In genomic region chr15:92924216-92924615, GRCh38 we compare ENCODE assay signal across 12 cellular contexts. TPM values are rescaled to one million over a fixed set of nuclear protein-coding genes. Genes with fewer than 3 reads are reported as not detected.
DNase-seq lines count a peak whose midpoint lies in the region; ATAC-seq and TF ChIP-seq lines count a peak whose summit lies in the region.
"Had no signal": no experiment of that assay in that cellular context is flagged by ENCODE, and none has a peak within 500 bp of the region (broad histone marks: within the 10 kb centered on the region; RNA-seq: fewer than 3 reads in every experiment).

No MANE protein-coding gene starts in this region.

- TF ChIP-seq EP300 in transverse colon (IDR thresholded peaks at IDR 0.05; ENCODE audit: low read depth) = no peak

- H3K27ac ChIP-seq in right atrium auricular region (peak overlapping the region in 1 of 2 donors; percentile 39), transverse colon (peak overlapping the region; percentile 22 to 67 (median 60))
- no peak overlapping the region for H3K27ac ChIP-seq in naive thymus-derived CD4-positive, alpha-beta T cell (ENCODE audit: low read depth, low read length)
- H3K27ac ChIP-seq: upper lobe of right lung had no signal

- no peak overlapping the region for H3K4me3 ChIP-seq in right atrium auricular region
- no peak overlapping the region for H3K4me3 ChIP-seq in naive thymus-derived CD4-positive, alpha-beta T cell (ENCODE audit: low read length)
- no peak overlapping the region for H3K4me3 ChIP-seq in transverse colon
- H3K4me3 ChIP-seq: upper lobe of right lung had no signal

- H3K27me3 ChIP-seq in right atrium auricular region = no peaks in the 10 kb centered on the region
- H3K27me3 ChIP-seq in naive thymus-derived CD4-positive, alpha-beta T cell (ENCODE audit: control insufficient read depth in 2 of 2, insufficient read depth in 2 of 2, low read length in 2 of 2) = no peaks in the 10 kb centered on the region
- H3K27me3 ChIP-seq in transverse colon = no peaks in the 10 kb centered on the region
- H3K27me3 ChIP-seq: BE2C, upper lobe of right lung had no signal

- H3K4me1 Mint-ChIP-seq in chondrocyte (ENCODE audit: low read depth) = peaks cover 60% of the 10 kb centered on the region
- H3K4me1 Mint-ChIP-seq in naive thymus-derived CD4-positive, alpha-beta T cell = peaks cover 46 to 97% (median 90%) of the 10 kb centered on the region in 7 donors

- WGBS in transverse colon (ENCODE audit: low coverage in 1 of 2), 2 donors = 54 to 71% methylated on average over 6 to 7 of the region's 7 CpGs

- in situ Hi-C loops in transverse colon (cut with MboI; ENCODE audit: low pct_ligation_motif_present in 1 of 4, low pct_unique_long_range_greater_than_20kb in 1 of 4, low sequenced_read_pairs in 3 of 4) = loop anchor here in 1 of 4 donors (10.0 kb wide), 1 partner anchor 129 kb away; no protein-coding TSS in a partner anchor

- H3K4me1 ChIP-seq in right atrium auricular region (peaks cover 0 to 43% of the 10 kb centered on the region in 2 donors), transverse colon (peaks cover 47 to 82% (median 59%) of the 10 kb centered on the region in 4 donors)
- peaks cover 35 to 39% of the 10 kb centered on the region in 2 donors for H3K4me1 ChIP-seq in naive thymus-derived CD4-positive, alpha-beta T cell (ENCODE audit: control insufficient read depth in 2 of 2, insufficient read depth in 2 of 2, low read length in 2 of 2)

- DNase-seq in Right ventricle myocardium superior (no peak), right atrium auricular region (ENCODE audit: low spot score) (no peak), chondrocyte (ENCODE audit: low spot score) (no peak), transverse colon (no peak), omental fat pad (ENCODE audit: low spot score) (no peak), NCI-H2196 treated with DMSO at 0.1 percent for 48 hours (lab: John Stamatoyannopoulos, UW; ENCODE audit: unreplicated experiment) (no peak), SKM-1 (lab: John Stamatoyannopoulos, UW; ENCODE audit: unreplicated experiment) (no peak)
- no peak for DNase-seq in naive thymus-derived CD4-positive, alpha-beta T cell
- DNase-seq: BE2C; NCI-H1105; stimulated activated CD4-positive, alpha-beta T cell treated with anti-CD3 and anti-CD28 coated beads, Interleukin-4, amount 100 ng/mL, for 1 hour; upper lobe of right lung had no signal

- TF ChIP-seq POLR2A in transverse colon (IDR thresholded peaks at IDR 0.05) = no peak

- H3K9me3 Mint-ChIP-seq in chondrocyte (ENCODE audit: low read depth) = no peaks in the 10 kb centered on the region
- H3K9me3 Mint-ChIP-seq in naive thymus-derived CD4-positive, alpha-beta T cell = no peaks in the 10 kb centered on the region

- H3K9me3 ChIP-seq in right atrium auricular region (no peaks in the 10 kb centered on the region), transverse colon (no peaks in the 10 kb centered on the region)
- H3K9me3 ChIP-seq in naive thymus-derived CD4-positive, alpha-beta T cell (ENCODE audit: control insufficient read depth in 2 of 3, low read length in 3 of 3) = no peaks in the 10 kb centered on the region
- H3K9me3 ChIP-seq: BE2C, upper lobe of right lung had no signal

- H3K36me3 ChIP-seq in right atrium auricular region (peaks cover 50% of the 10 kb centered on the region), transverse colon (peaks cover 0 to 33% (median 12%) of the 10 kb centered on the region in 4 donors)
- peaks cover 22 to 52% (median 31%) of the 10 kb centered on the region in 3 experiments for H3K36me3 ChIP-seq in naive thymus-derived CD4-positive, alpha-beta T cell (ENCODE audit: control insufficient read depth in 2 of 3, insufficient read depth in 3 of 3, low read length in 3 of 3)

- no peak overlapping the region for H3K4me3 Mint-ChIP-seq in chondrocyte (ENCODE audit: unreplicated experiment)
- peak overlapping the region in 8 of 10 donors; percentile 2 to 72 (median 44) for H3K4me3 Mint-ChIP-seq in naive thymus-derived CD4-positive, alpha-beta T cell

- intact Hi-C loops in Right ventricle myocardium superior (cut with DNase I) (no loop called here), transverse colon (cut with DNase I; ENCODE audit: low total_unique reads) (loop anchor here (5.0 kb wide), 2 partner anchors 122 to 297 kb away; no protein-coding TSS in a partner anchor)
- intact Hi-C loops in naive thymus-derived CD4-positive, alpha-beta T cell (cut with micrococcal nuclease) = loop anchor here in 1 of 2 donors (2.0 kb wide), 1 partner anchor 41 kb away; no protein-coding TSS in a partner anchor

- H3K27me3 Mint-ChIP-seq in chondrocyte (ENCODE audit: low read depth) = no peaks in the 10 kb centered on the region
- H3K27me3 Mint-ChIP-seq in naive thymus-derived CD4-positive, alpha-beta T cell = no peaks in the 10 kb centered on the region

- H3K27ac Mint-ChIP-seq in chondrocyte (ENCODE audit: unreplicated experiment) = peak overlapping the region; percentile 88
- H3K27ac Mint-ChIP-seq in naive thymus-derived CD4-positive, alpha-beta T cell = peak overlapping the region; percentile 29 to 95 (median 71)

- TF ChIP-seq CTCF in right atrium auricular region (IDR thresholded peaks at IDR 0.05) = no peak
- TF ChIP-seq CTCF in chondrocyte (IDR thresholded peaks at IDR 0.05) = no peak
- TF ChIP-seq CTCF in transverse colon (IDR thresholded peaks at IDR 0.05) = no peak
- TF ChIP-seq CTCF in omental fat pad (IDR thresholded peaks at IDR 0.05) = no peak

- CTCF ChIA-PET in naive thymus-derived CD4-positive, alpha-beta T cell (lab: Charles Lee) = interaction anchor here (2.5 kb wide), 1 partner anchor 128 kb away, joined by 19 read pairs; no protein-coding TSS in a partner anchor

- ATAC-seq in Right ventricle myocardium superior (ENCODE audit: poor library complexity) (peak; percentile 10), omental fat pad (ENCODE audit: low FRiP score) (no peak)
- ATAC-seq in naive thymus-derived CD4-positive, alpha-beta T cell = no peak
- ATAC-seq: upper lobe of right lung had no signal

- POLR2A ChIA-PET in naive thymus-derived CD4-positive, alpha-beta T cell (lab: Charles Lee) = interaction anchor here (1.5 to 18.6 kb wide), 6 partner anchors 12 to 118 kb away, joined by 3 to 342 read pairs (median 10); partner anchors contain the start of gene CHD2

- H3K36me3 Mint-ChIP-seq in chondrocyte (ENCODE audit: low read depth) = peaks cover 32% of the 10 kb centered on the region
- peaks cover 14 to 52% (median 46%) of the 10 kb centered on the region in 5 donors for H3K36me3 Mint-ChIP-seq in naive thymus-derived CD4-positive, alpha-beta T cell

RNA-seq across cellular contexts. Expression of gene CHD2, which starts 24.1 kb away (rescaled TPM):
- total RNA-seq in Right ventricle myocardium superior (43.5 TPM), right atrium auricular region (10 to 100 TPM; 31.1 to 37.9 TPM), chondrocyte (59.7 to 83.0 TPM (median 61.2 TPM) in 3 replicates), transverse colon (100 to 1,000 TPM in 3 of 4 donors, 10 to 100 TPM in 1; 90.5 to 190 (median 138) TPM), omental fat pad (100 to 1,000 TPM in 3 of 4 donors, 10 to 100 TPM in 1; 77.7 to 140 (median 134) TPM)
- 100 to 1,000 TPM; 144 to 492 (median 393) TPM for total RNA-seq in naive thymus-derived CD4-positive, alpha-beta T cell
- polyA plus RNA-seq in naive thymus-derived CD4-positive, alpha-beta T cell = 100 to 1,000 TPM in 1 of 2 donors, 10 to 100 TPM in 1; 70.0 to 103 TPM
